In the genomic region with DNA sequence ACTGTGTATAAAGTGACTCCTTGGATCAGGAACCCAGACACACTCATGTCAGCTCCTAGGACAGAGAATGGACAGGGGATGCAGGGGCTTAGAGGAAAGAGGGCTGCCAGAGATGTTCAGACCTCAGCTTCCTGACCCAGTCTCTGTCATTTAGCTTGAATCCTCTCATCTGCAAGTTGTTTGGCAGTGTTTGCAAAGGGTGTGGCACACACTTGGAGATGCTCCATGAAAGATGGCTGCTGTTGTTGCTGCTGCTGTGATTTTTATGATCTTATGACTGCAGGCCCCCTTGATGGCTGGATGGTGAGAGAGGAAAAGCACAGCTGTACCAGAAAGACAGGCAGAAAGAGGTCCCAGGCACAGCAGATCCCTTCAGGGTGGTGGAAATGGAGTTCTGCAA, we compare ENCODE assay signal across 1 cellular context. TPM values are rescaled to one million over a fixed set of nuclear protein-coding genes. Genes with fewer than 3 reads are reported as not detected.
"Had no signal": no experiment of that assay in that cellular context is flagged by ENCODE, and none has a peak within 500 bp of the region (broad histone marks: within the 10 kb centered on the region; RNA-seq: fewer than 3 reads in every experiment).

No MANE protein-coding gene starts in this region.

RNA-seq across cellular contexts. Expression of gene PAX8, which starts 35.9 kb away (rescaled TPM):
- total RNA-seq: H7 had no signal
